ENCODE assay signal across 8 cellular contexts in genomic region chr7:68162712-68163111, GRCh38.
"Had no signal": no experiment of that assay in that cellular context is flagged by ENCODE, and none has a peak within 500 bp of the region (broad histone marks: within the 10 kb centered on the region; RNA-seq: fewer than 3 reads in every experiment).

No MANE protein-coding gene starts in this region.

- FAIRE-seq: G401.6, GM12878, GM12891, GM12892, GM18507, GM19239 had no signal

- H3K4me3 ChIP-seq: GM12878 had no signal

- DNase-seq: GDM1, GF-D8 had no signal
